In the genomic region with DNA sequence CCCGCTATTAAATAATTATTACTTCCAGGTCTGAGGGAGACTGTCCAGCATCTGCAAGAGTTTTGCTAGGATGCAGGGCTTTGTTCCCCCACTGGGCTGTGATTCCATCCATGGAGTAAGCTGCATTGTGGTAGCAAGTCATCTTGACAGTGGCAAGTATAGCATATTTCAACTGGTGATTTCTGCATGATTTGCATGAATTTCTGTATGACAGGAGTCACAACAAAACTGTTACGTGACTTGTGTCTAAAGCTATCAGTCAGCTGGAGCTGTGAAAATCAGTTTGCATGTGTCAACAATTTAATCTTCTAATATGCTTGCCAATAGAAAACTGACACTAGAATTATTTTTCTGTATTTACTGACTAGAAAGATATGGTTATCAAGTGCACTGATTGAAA, we compare ENCODE assay signal across 9 cellular contexts.
"Had no signal": no experiment of that assay in that cellular context is flagged by ENCODE, and none has a peak within 500 bp of the region (broad histone marks: within the 10 kb centered on the region; RNA-seq: fewer than 3 reads in every experiment).

No MANE protein-coding gene starts in this region.

- ATAC-seq: GM23338, HCT116 had no signal

- H3K4me3 Mint-ChIP-seq: GM23338, H9, HFFc6 had no signal

- DNase-seq: GM23248, GOT3, H7, H9, HCEC 1CT, HFFc6 had no signal

- H3K4me1 ChIP-seq: HAP-1 had no signal

- H2AFZ ChIP-seq: GM23248, GM23338 had no signal

- H3K36me3 ChIP-seq: HAP-1 had no signal

- H3K27ac ChIP-seq: GM23248 had no signal

- H3K9me3 ChIP-seq: HAP-1 had no signal

- H3K4me2 ChIP-seq: GM23338 had no signal

- H3K9ac ChIP-seq: GM23248 had no signal

- H3K4me3 ChIP-seq: GM23248, GM23338, HAP-1 had no signal

- H3K27ac Mint-ChIP-seq: GM23338, H9, HFFc6 had no signal

- H3K9me3 Mint-ChIP-seq: GM23338, H9 had no signal
